Comparison of ENCODE assay signal across 12 cellular contexts in the genomic region with DNA sequence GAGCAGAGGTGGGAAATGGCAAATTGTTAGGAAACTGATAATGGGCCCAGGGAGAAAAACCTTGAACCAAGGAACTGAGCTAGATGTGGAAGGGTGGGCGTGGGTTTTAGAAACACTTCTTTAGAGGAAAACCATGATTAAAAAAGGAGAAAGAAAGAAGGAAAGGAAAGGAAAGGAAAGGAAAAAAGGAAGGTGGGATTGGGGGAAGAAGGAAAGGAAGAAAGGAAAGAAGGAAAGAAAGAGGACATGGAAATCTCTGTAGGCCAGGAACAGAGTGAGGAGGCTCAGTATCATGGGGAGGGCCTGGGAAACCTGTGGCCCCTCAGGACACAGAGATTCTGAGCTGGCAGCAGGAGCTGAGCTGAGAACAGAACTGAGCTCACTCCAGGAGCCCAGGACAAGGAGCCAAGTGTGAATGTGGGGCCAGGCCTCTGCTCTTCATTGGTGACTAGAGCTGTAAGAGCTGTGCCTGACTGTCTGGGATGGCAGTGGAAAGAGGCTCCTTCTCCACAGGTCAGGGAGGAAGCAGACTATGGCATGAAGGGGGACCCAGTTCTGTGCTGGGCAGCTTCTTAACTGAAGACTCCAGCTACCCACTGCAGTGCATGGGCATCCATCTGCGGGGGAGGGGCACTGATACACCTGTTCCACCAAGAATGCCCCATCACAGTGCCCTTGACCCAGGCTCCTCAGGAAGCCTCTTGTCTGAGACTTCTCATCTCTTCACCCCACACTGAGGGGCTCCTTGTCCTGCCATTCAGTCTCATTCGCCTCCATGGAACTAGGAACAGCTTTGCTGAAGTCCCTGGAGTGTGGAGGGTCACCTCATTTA.
A peak's percentile ranks its signal among the peaks of the same experiment; 100 is the strongest.
DNase-seq lines count a peak whose midpoint lies in the region; ATAC-seq and TF ChIP-seq lines count a peak whose summit lies in the region.
"Had no signal": no experiment of that assay in that cellular context is flagged by ENCODE, and none has a peak within 500 bp of the region (broad histone marks: within the 10 kb centered on the region; RNA-seq: fewer than 3 reads in every experiment).

No MANE protein-coding gene starts in this region.

- peaks cover 2% of the 10 kb centered on the region for H3K9me3 Mint-ChIP-seq in activated CD4-positive, alpha-beta T cell treated with anti-CD3 and anti-CD28 coated beads for 36 hours (ENCODE audit: low read depth)
- H3K9me3 Mint-ChIP-seq in IgD-negative memory B cell, result no peaks in the 10 kb centered on the region
- H3K9me3 Mint-ChIP-seq in activated naive CD8-positive, alpha-beta T cell treated with anti-CD3 and anti-CD28 coated beads, Interleukin-2, amount 10 ng/mL, durations not matched to agents 7 days and 5 days, result no peaks in the 10 kb centered on the region

- H3K79me2 ChIP-seq in neural cell (replicated peaks; ENCODE audit: insufficient read depth, low read length), result no peaks in the 10 kb centered on the region

- peaks cover 9% of the 10 kb centered on the region for H3K36me3 Mint-ChIP-seq in activated CD4-positive, alpha-beta T cell treated with anti-CD3 and anti-CD28 coated beads for 36 hours (ENCODE audit: low read depth)
- H3K36me3 Mint-ChIP-seq in IgD-negative memory B cell, result peaks cover 3% of the 10 kb centered on the region
- H3K36me3 Mint-ChIP-seq in activated naive CD8-positive, alpha-beta T cell treated with anti-CD3 and anti-CD28 coated beads, Interleukin-2, amount 10 ng/mL, durations not matched to agents 7 days and 5 days, result peaks cover 2% of the 10 kb centered on the region

- peak overlapping the region; percentile 12 for H3K27ac ChIP-seq in neural cell (ENCODE audit: low read length)
- H3K27ac ChIP-seq: ovary had no signal

- POLR2A ChIA-PET in activated CD4-positive, alpha-beta T cell treated with anti-CD3 and anti-CD28 coated beads for 36 hours (lab: Charles Lee), result interaction anchor here (1.9 to 3.6 kb wide), 2 partner anchors 15 to 44 kb away, joined by 10 to 16 read pairs; no protein-coding TSS in a partner anchor
- POLR2A ChIA-PET in activated naive CD8-positive, alpha-beta T cell treated with anti-CD3 and anti-CD28 coated beads, Interleukin-2, amount 10 ng/mL, durations not matched to agents 7 days and 5 days (lab: Charles Lee), result interaction anchor here (1.3 to 4.0 kb wide), 5 partner anchors 10 to 119 kb away, joined by 3 to 34 read pairs (median 6); no protein-coding TSS in a partner anchor

- H3K36me3 ChIP-seq in neural cell (ENCODE audit: insufficient read depth, low read length), result no peaks in the 10 kb centered on the region
- H3K36me3 ChIP-seq: ovary had no signal

- intact Hi-C loops in activated CD4-positive, alpha-beta T cell treated with anti-CD3 and anti-CD28 coated beads for 36 hours (cut with DNase I, micrococcal nuclease), result loop anchor here (5.0 kb wide), 2 partner anchors 335 to 385 kb away; no protein-coding TSS in a partner anchor
- intact Hi-C loops in posterior vena cava (cut with DNase I), result no loop called here

- H4K20me1 ChIP-seq in neural cell (ENCODE audit: insufficient read depth), result no peaks in the 10 kb centered on the region

- H3K9me3 ChIP-seq in neural cell (ENCODE audit: low read length), result no peaks in the 10 kb centered on the region
- H3K9me3 ChIP-seq: ovary had no signal

- no peak overlapping the region for H3K4me2 ChIP-seq in neural cell (ENCODE audit: low read length)

- DNase-seq in activated CD4-positive, alpha-beta T cell treated with anti-CD3 and anti-CD28 coated beads for 36 hours, result peak; percentile 51
- no peak for DNase-seq in activated CD4-positive, alpha-beta T cell treated with anti-CD3 and anti-CD28 coated beads for 48 hours
- no peak for DNase-seq in activated naive CD8-positive, alpha-beta T cell treated with anti-CD3 and anti-CD28 coated beads, Interleukin-2, amount 10 ng/mL, durations not matched to agents 7 days and 5 days
- no peak for DNase-seq in HCEC 1CT
- DNase-seq in posterior vena cava (ENCODE audit: low spot score), result no peak
- DNase-seq in foreskin fibroblast, result no peak
- DNase-seq: activated gamma-delta T cell treated with Interleukin-2 at 50 U/mL for 16 hours, H7, ovary had no signal

- H3K27me3 ChIP-seq in neural cell (ENCODE audit: insufficient read depth, low read depth, low read length), result no peaks in the 10 kb centered on the region
- H3K27me3 ChIP-seq: ovary had no signal

- H3K4me3 Mint-ChIP-seq in activated CD4-positive, alpha-beta T cell treated with anti-CD3 and anti-CD28 coated beads for 36 hours, result peak overlapping the region; percentile 67
- peak overlapping the region in 2 of 4 donors; percentile 14 to 61 for H3K4me3 Mint-ChIP-seq in IgD-negative memory B cell
- H3K4me3 Mint-ChIP-seq in activated naive CD8-positive, alpha-beta T cell treated with anti-CD3 and anti-CD28 coated beads, Interleukin-2, amount 10 ng/mL, durations not matched to agents 7 days and 5 days, result no peak overlapping the region

- peak overlapping the region; percentile 93 for H3K27ac Mint-ChIP-seq in activated CD4-positive, alpha-beta T cell treated with anti-CD3 and anti-CD28 coated beads for 36 hours
- H3K27ac Mint-ChIP-seq in IgD-negative memory B cell, result peak overlapping the region in 2 of 3 donors; percentile 19 to 21
- H3K27ac Mint-ChIP-seq in activated naive CD8-positive, alpha-beta T cell treated with anti-CD3 and anti-CD28 coated beads, Interleukin-2, amount 10 ng/mL, durations not matched to agents 7 days and 5 days, result peak overlapping the region; percentile 99

- H3K4me3 ChIP-seq in neural cell (ENCODE audit: low read length), result no peak overlapping the region
- H3K4me3 ChIP-seq in foreskin fibroblast (ENCODE audit: low read depth in 1 of 2, low read length in 2 of 2), result no peak overlapping the region

- no peak for TF ChIP-seq CTCF in neural cell (IDR thresholded peaks at IDR 0.05; ENCODE audit: poor library complexity, severe bottlenecking)
- TF ChIP-seq CTCF in foreskin fibroblast (IDR thresholded peaks at IDR 0.05; ENCODE audit: low read depth, low read length), result no peak

- ATAC-seq in activated CD4-positive, alpha-beta T cell treated with anti-CD3 and anti-CD28 coated beads for 36 hours, result no peak
- no peak for ATAC-seq in activated naive CD8-positive, alpha-beta T cell treated with anti-CD3 and anti-CD28 coated beads, Interleukin-2, amount 10 ng/mL, durations not matched to agents 7 days and 5 days (ENCODE audit: low read depth)
- ATAC-seq: activated CD4-positive, CD25-positive, alpha-beta regulatory T cell treated with anti-CD3 and anti-CD28 coated beads, Interleukin-2, amount 50 U/mL, for 24 hours had no signal

- H3F3A ChIP-seq in neural cell (ENCODE audit: insufficient read depth, low read length, poor library complexity, severe bottlenecking), result no peaks in the 10 kb centered on the region

- H2AFZ ChIP-seq in neural cell (ENCODE audit: low read depth, low read length), result no peak overlapping the region

- TF ChIP-seq EP300 in neural cell (conservative IDR thresholded peaks at IDR 0.05; ENCODE audit: poor library complexity, severe bottlenecking), result no peak

- no peaks in the 10 kb centered on the region for H3K27me3 Mint-ChIP-seq in activated CD4-positive, alpha-beta T cell treated with anti-CD3 and anti-CD28 coated beads for 36 hours
- H3K27me3 Mint-ChIP-seq in IgD-negative memory B cell, result no peaks in the 10 kb centered on the region
- peaks cover 2% of the 10 kb centered on the region for H3K27me3 Mint-ChIP-seq in activated naive CD8-positive, alpha-beta T cell treated with anti-CD3 and anti-CD28 coated beads, Interleukin-2, amount 10 ng/mL, durations not matched to agents 7 days and 5 days

- CTCF ChIA-PET in activated CD4-positive, alpha-beta T cell treated with anti-CD3 and anti-CD28 coated beads for 36 hours (lab: Charles Lee), result interaction anchor here (0.7 to 4.6 kb wide), 11 partner anchors 8 to 193 kb away, joined by 3 to 46 read pairs (median 4); no protein-coding TSS in a partner anchor

- TF ChIP-seq RAD21 in neural cell (conservative IDR thresholded peaks at IDR 0.05), result no peak

- H3K9ac ChIP-seq in neural cell (ENCODE audit: low read length), result no peak overlapping the region

- no peaks in the 10 kb centered on the region for H3K9me2 ChIP-seq in neural cell (ENCODE audit: insufficient read depth, low read length)

- peaks cover 76% of the 10 kb centered on the region for H3K4me1 Mint-ChIP-seq in activated CD4-positive, alpha-beta T cell treated with anti-CD3 and anti-CD28 coated beads for 36 hours
- H3K4me1 Mint-ChIP-seq in IgD-negative memory B cell, result peaks cover 8 to 12% (median 11%) of the 10 kb centered on the region in 3 donors
- peaks cover 35% of the 10 kb centered on the region for H3K4me1 Mint-ChIP-seq in activated naive CD8-positive, alpha-beta T cell treated with anti-CD3 and anti-CD28 coated beads, Interleukin-2, amount 10 ng/mL, durations not matched to agents 7 days and 5 days

TF ChIP-seq in neural cell, 6 proteins besides CTCF, POLR2A, EP300 and RAD21 (continues in another document):
- TF ChIP-seq MXI1 (conservative IDR thresholded peaks at IDR 0.05; ENCODE audit: poor library complexity, severe bottlenecking) (no peak), SMC3 (conservative IDR thresholded peaks at IDR 0.05; ENCODE audit: poor library complexity) (no peak), EZH2 (IDR thresholded peaks at IDR 0.05; ENCODE audit: borderline replicate concordance, insufficient read depth, low read length, poor library complexity, severe bottlenecking) (no peak), REST (IDR thresholded peaks at IDR 0.05; ENCODE audit: borderline replicate concordance) (no peak), TAF1 (IDR thresholded peaks at IDR 0.05; ENCODE audit: low read depth) (no peak)

Comparison
In these comparisons a context has a peak if more than half of its experiments do, and no peak if none do; other contexts are left out.
1. H3K27ac Mint-ChIP-seq: peak in every context shown above with its lines; median percentile 99 in activated naive CD8-positive, alpha-beta T cell treated with anti-CD3 and anti-CD28 coated beads, Interleukin-2, amount 10 ng/mL, durations not matched to agents 7 days and 5 days; 93 in activated CD4-positive, alpha-beta T cell treated with anti-CD3 and anti-CD28 coated beads for 36 hours; 20 in IgD-negative memory B cell.
2. intact Hi-C loops: an anchor here in activated CD4-positive, alpha-beta T cell treated with anti-CD3 and anti-CD28 coated beads for 36 hours (5.0 kb wide); none called in posterior vena cava.